Comparison of ENCODE assay signal across 25 cellular contexts in genomic region chr9:20343325-20343724, GRCh38.
"Had no signal": no experiment of that assay in that cellular context is flagged by ENCODE, and none has a peak within 500 bp of the region (broad histone marks: within the 10 kb centered on the region; RNA-seq: fewer than 3 reads in every experiment).

No MANE protein-coding gene starts in this region.

- DNase-seq: activated CD4-positive, alpha-beta T cell treated with anti-CD3 and anti-CD28 coated beads, Interleukin-2, amount 10 ng/mL, durations not matched to agents 24 days and 14 days; activated CD4-positive, alpha-beta T cell treated with anti-CD3 and anti-CD28 coated beads, Interleukin-2, amount 50 U/mL, for 4 hours; activated CD4-positive, CD25-positive, alpha-beta regulatory T cell; activated effector memory CD4-positive, alpha-beta T cell treated with anti-CD3 and anti-CD28 coated beads, Interleukin-2, amount 50 U/mL, for 16 hours; activated naive CD4-positive, alpha-beta T cell treated with anti-CD3 and anti-CD28 coated beads, Interleukin-2, amount 10 ng/mL, durations not matched to agents 7 days and 5 days; activated T-cell treated with anti-CD3 and anti-CD28 coated beads, Interleukin-2, amount 50 U/mL, for 1 hour; activated T-cell treated with anti-CD3 and anti-CD28 coated beads, Interleukin-2, amount 50 U/mL, for 72 hours; amygdala; colonic mucosa; MM.1S; MV-4-11; NCI-H1092; NCI-H1436 treated with DMSO at 0.1 percent for 48 hours; NCI-H1694 treated with DMSO at 0.1 percent for 48 hours; NCI-H2029; NCI-H345; NCI-H524 treated with DMSO at 0.1 percent for 48 hours; SHP77; SJCRH30; T-helper 2 cell; T-helper 9 cell; WERI-Rb-1 had no signal

- ATAC-seq: activated T-cell treated with anti-CD3 and anti-CD28 coated beads, Interleukin-2, amount 50 U/mL, for 72 hours; activated T-helper 17 cell treated with anti-CD3 and anti-CD28 coated beads, Interleukin-2, amount 50 U/mL, for 72 hours; Panc1 had no signal

- H3K4me1 Mint-ChIP-seq: central memory CD8-positive, alpha-beta T cell had no signal

- H3K27me3 Mint-ChIP-seq: activated CD4-positive, alpha-beta T cell treated with anti-CD3 and anti-CD28 coated beads, Interleukin-2, amount 10 ng/mL, durations not matched to agents 24 days and 14 days; activated naive CD4-positive, alpha-beta T cell treated with anti-CD3 and anti-CD28 coated beads, Interleukin-2, amount 10 ng/mL, durations not matched to agents 7 days and 5 days; activated T-helper 17 cell treated with anti-CD3 and anti-CD28 coated beads, Interleukin-2, amount 50 U/mL, for 72 hours; central memory CD8-positive, alpha-beta T cell had no signal

- H3K4me3 Mint-ChIP-seq: activated CD4-positive, alpha-beta T cell treated with anti-CD3 and anti-CD28 coated beads, Interleukin-2, amount 10 ng/mL, durations not matched to agents 24 days and 14 days; activated naive CD4-positive, alpha-beta T cell treated with anti-CD3 and anti-CD28 coated beads, Interleukin-2, amount 10 ng/mL, durations not matched to agents 7 days and 5 days; activated T-cell treated with anti-CD3 and anti-CD28 coated beads, Interleukin-2, amount 50 U/mL, for 72 hours; activated T-helper 17 cell treated with anti-CD3 and anti-CD28 coated beads, Interleukin-2, amount 50 U/mL, for 72 hours; central memory CD8-positive, alpha-beta T cell had no signal

- H3K27ac Mint-ChIP-seq: activated CD4-positive, alpha-beta T cell treated with anti-CD3 and anti-CD28 coated beads, Interleukin-2, amount 10 ng/mL, durations not matched to agents 24 days and 14 days; activated naive CD4-positive, alpha-beta T cell treated with anti-CD3 and anti-CD28 coated beads, Interleukin-2, amount 10 ng/mL, durations not matched to agents 7 days and 5 days; activated T-cell treated with anti-CD3 and anti-CD28 coated beads, Interleukin-2, amount 50 U/mL, for 72 hours; activated T-helper 17 cell treated with anti-CD3 and anti-CD28 coated beads, Interleukin-2, amount 50 U/mL, for 72 hours had no signal

- H3K9me3 Mint-ChIP-seq: activated CD4-positive, alpha-beta T cell treated with anti-CD3 and anti-CD28 coated beads, Interleukin-2, amount 10 ng/mL, durations not matched to agents 24 days and 14 days; activated T-cell treated with anti-CD3 and anti-CD28 coated beads, Interleukin-2, amount 50 U/mL, for 72 hours; activated T-helper 17 cell treated with anti-CD3 and anti-CD28 coated beads, Interleukin-2, amount 50 U/mL, for 72 hours; central memory CD8-positive, alpha-beta T cell had no signal
